ENCODE assay signal across 7 cellular contexts in the genomic region with DNA sequence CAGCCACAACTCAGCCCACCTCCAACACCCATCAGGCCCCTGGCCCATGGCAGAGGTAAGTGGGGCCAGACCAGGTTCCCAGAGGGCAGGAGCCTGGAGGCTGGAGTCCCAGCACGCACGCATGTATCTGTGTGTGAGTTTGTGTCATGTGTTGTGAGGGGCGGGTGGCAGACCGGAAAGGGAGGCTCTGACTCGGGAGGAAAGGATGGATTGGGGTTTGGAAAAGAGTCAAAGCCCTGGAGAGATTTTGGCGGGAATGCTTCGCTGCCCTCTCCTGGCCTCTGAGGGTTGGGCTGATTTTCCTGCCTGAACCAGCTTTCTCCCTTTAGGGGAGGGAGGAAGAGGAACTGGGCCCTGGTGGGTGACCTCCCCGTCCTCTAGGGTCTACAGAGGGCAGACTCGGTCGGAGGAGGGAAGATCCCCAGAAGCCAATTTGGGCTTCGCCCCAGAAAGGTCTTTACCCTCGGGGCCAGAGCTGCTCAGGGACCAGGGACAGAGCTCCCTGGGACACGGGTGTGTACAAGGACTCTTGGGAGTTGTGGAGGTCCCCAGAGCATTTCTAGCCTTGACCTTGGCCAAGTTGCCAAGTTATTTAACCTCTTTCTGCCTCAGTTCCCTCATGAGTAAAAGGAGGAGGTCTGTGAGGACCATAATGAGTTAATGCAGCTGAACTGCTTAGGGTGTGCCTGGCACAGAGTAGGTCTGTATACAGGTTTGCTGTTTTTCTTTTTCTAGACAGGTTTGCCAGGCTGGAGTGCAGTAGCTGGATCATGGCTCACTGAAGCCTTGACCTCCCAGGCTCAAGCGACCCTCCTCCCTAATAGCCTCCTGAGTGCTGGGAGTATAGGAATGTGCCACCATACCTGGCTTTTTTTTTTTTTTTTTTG. TPM values are rescaled to one million over a fixed set of nuclear protein-coding genes. Genes with fewer than 3 reads are reported as not detected.
DNase-seq lines count a peak whose midpoint lies in the region; ATAC-seq, FAIRE-seq and TF ChIP-seq lines count a peak whose summit lies in the region.

No MANE protein-coding gene starts in this region.

- no peaks in the 10 kb centered on the region for H4K20me1 ChIP-seq in K562 (replicated peaks; ENCODE audit: control insufficient read depth, insufficient read depth, low read length)

- peak; percentile 43 to 74; a peak in 3 of 4 replicates for TF ChIP-seq RAD21 in K562 (CRISPR knock-in tag; conservative IDR thresholded peaks at IDR 0.05 in 1 of 2, IDR thresholded peaks at IDR 0.05 in 1 of 2)

- H3K27me3 ChIP-seq in K562 (ENCODE audit: control insufficient read depth in 2 of 2, insufficient read depth in 2 of 2, low read length in 2 of 2) (no peaks in the 10 kb centered on the region), left lung (peaks cover 0 to 9% of the 10 kb centered on the region in 2 donors)

- H3K4me1 ChIP-seq in K562 (replicated peaks in 1 of 2; ENCODE audit: control insufficient read depth in 2 of 2, insufficient read depth in 2 of 2, low read length in 2 of 2) (peaks cover 41 to 42% of the 10 kb centered on the region in 2 experiments), left lung (peaks cover 30 to 47% of the 10 kb centered on the region in 2 donors)

- H3K4me3 ChIP-seq in K562 (no peak overlapping the region), left lung (no peak overlapping the region)

- H3K9me1 ChIP-seq in K562 (ENCODE audit: control insufficient read depth, insufficient read depth, low read length) = no peaks in the 10 kb centered on the region

- peaks cover 22% of the 10 kb centered on the region for H3K4me1 Mint-ChIP-seq in activated naive CD4-positive, alpha-beta T cell treated with anti-CD3 and anti-CD28 coated beads for 36 hours (ENCODE audit: low read depth)

- DNase-seq in GM04503 (ENCODE audit: low read depth) (peak; percentile 69), NCI-H1105 (lab: John Stamatoyannopoulos, UW) (peak; percentile 65), K562 (ENCODE audit: extremely low read depth in 1 of 4, low spot score in 3 of 4) (peak; percentile 33 to 77 (median 48)), left lung (no peak), NK-92 (lab: John Stamatoyannopoulos, UW; ENCODE audit: unreplicated experiment) (no peak)
- DNase-seq in activated naive CD4-positive, alpha-beta T cell treated with anti-CD3 and anti-CD28 coated beads for 36 hours = no peak

- H3K36me3 ChIP-seq in K562 (ENCODE audit: control insufficient read depth, insufficient read depth, low read length) = peaks cover 2% of the 10 kb centered on the region; the same call in 1 of the 3 replicates
- no peaks in the 10 kb centered on the region for H3K36me3 ChIP-seq in left lung

- ATAC-seq in K562 (peak; percentile 63), left lung (peak; percentile 14), HG02870 (IDR thresholded peaks at IDR 0.05; ENCODE audit: unreplicated experiment) (no peak)

- no peak for TF ChIP-seq POLR2A in K562 (conservative IDR thresholded peaks at IDR 0.05)

- BruUV-seq in K562 (replicated peaks; lab: Mats Ljungman, UMichigan) = no TSS peak

- POLR2A ChIA-PET in K562 (lab: Yijun Ruan, JAX) = interaction anchor here (0.6 to 6.0 kb wide), 9 partner anchors 9 to 339 kb away, joined by 3 to 73 read pairs (median 3); partner anchors contain the start of genes CCDC85B, FOSL1 and MUS81

- H3K27ac ChIP-seq in K562 (ENCODE audit: extremely low read depth, low read depth, low read length) = peak overlapping the region; percentile 54; the same call in 2 of the 3 replicates
- H3K27ac ChIP-seq in left lung = peak overlapping the region in 1 of 2 donors; percentile 13

- in situ Hi-C loops in K562 (cut with MboI) = no loop called here

- H2AFZ ChIP-seq in K562 (ENCODE audit: low read depth, low read length) = peak overlapping the region; percentile 83

- H3K27me3 Mint-ChIP-seq in activated naive CD4-positive, alpha-beta T cell treated with anti-CD3 and anti-CD28 coated beads for 36 hours (ENCODE audit: low read depth) = peaks cover 3% of the 10 kb centered on the region

- 15% methylated on average over 13 of the region's 14 CpGs for WGBS in K562 (ENCODE audit: insufficient coverage, low coverage, missing lambda C conversion rate)

- TF ChIP-seq CTCF in K562 (IDR thresholded peaks at IDR 0.05 in 2 of 3, conservative IDR thresholded peaks at IDR 0.05 in 1 of 3; ENCODE audit: insufficient read depth in 2 of 3, low read depth in 1 of 3, low read length in 3 of 3) (peak; percentile 55 to 76 (median 58)), left lung (IDR thresholded peaks at IDR 0.05) (peak in 1 of 2 donors; percentile 25)

- no peak for FAIRE-seq in K562 (lab: Jason Lieb, UNC)

- H3K36me3 Mint-ChIP-seq in activated naive CD4-positive, alpha-beta T cell treated with anti-CD3 and anti-CD28 coated beads for 36 hours (ENCODE audit: low read depth) = no peaks in the 10 kb centered on the region

- H3K79me2 ChIP-seq in K562 (ENCODE audit: control insufficient read depth, insufficient read depth, low read length) = 0 out of 3 replicates have a peak, but pooled peaks cover 2% of the 10 kb centered on the region

- CTCF ChIA-PET in K562 (lab: Yijun Ruan, JAX; ENCODE audit: low intra/inter-chr PET ratio) = interaction anchor here (0.8 to 1.2 kb wide), 3 partner anchors 23 to 28 kb away, joined by 3 to 5 read pairs (median 3); no protein-coding TSS in a partner anchor
- CTCF ChIA-PET in activated naive CD4-positive, alpha-beta T cell treated with anti-CD3 and anti-CD28 coated beads for 36 hours (lab: Charles Lee) = interaction anchor here (1.2 to 2.3 kb wide), 4 partner anchors 11 to 27 kb away, joined by 3 to 8 read pairs (median 4); partner anchors contain the start of genes CCDC85B and FIBP

- H3K9me3 ChIP-seq in K562 (replicated peaks; ENCODE audit: control insufficient read depth, insufficient read depth, low read depth, low read length) = no peaks in the 10 kb centered on the region
- no peaks in the 10 kb centered on the region for H3K9me3 ChIP-seq in left lung

- TF ChIP-seq EP300 in K562 (IDR thresholded peaks at IDR 0.05; ENCODE audit: low read length) = no peak

- H3K4me3 Mint-ChIP-seq in activated naive CD4-positive, alpha-beta T cell treated with anti-CD3 and anti-CD28 coated beads for 36 hours = no peak overlapping the region

- H3K9me3 Mint-ChIP-seq in activated naive CD4-positive, alpha-beta T cell treated with anti-CD3 and anti-CD28 coated beads for 36 hours = no peaks in the 10 kb centered on the region

- 0 out of 2 replicates have a peak overlapping the region, but pooled peaks have one; percentile 9 for H3K4me2 ChIP-seq in K562 (ENCODE audit: insufficient read depth, low read length)

- H3K27ac Mint-ChIP-seq in activated naive CD4-positive, alpha-beta T cell treated with anti-CD3 and anti-CD28 coated beads for 36 hours = no peak overlapping the region

- H3K9ac ChIP-seq in K562 (ENCODE audit: insufficient read depth in 1 of 2, low read depth in 2 of 2, low read length in 2 of 2) = peak overlapping the region; percentile 61 to 78

- intact Hi-C loops in K562 (cut with micrococcal nuclease) = loop anchor here (2.0 kb wide), 1 partner anchor 23 kb away; the partner anchor contains the start of gene FIBP
- intact Hi-C loops in left lung (cut with DNase I) = no loop called here
- intact Hi-C loops in activated naive CD4-positive, alpha-beta T cell treated with anti-CD3 and anti-CD28 coated beads for 36 hours (cut with micrococcal nuclease) = loop anchor here (2.0 kb wide), 1 partner anchor 27 kb away; no protein-coding TSS in a partner anchor

RNA-seq across cellular contexts. Expression of gene C11orf68, which starts 6.9 kb away (rescaled TPM):
- 10.7 and 38.4 TPM in 2 replicates for total RNA-seq in K562 (2011; cell fraction: chromatin; rRNA removed; ENCODE audit: low replicate concordance)
- 35.5 and 41.9 TPM in 2 replicates for total RNA-seq in K562 (2011; cell fraction: nucleolus; rRNA removed)
- total RNA-seq in K562 (2011; cell fraction: nucleoplasm; rRNA removed) = 27.5 and 27.9 TPM in 2 replicates
- total RNA-seq in K562 (2014; rRNA removed) = 6.6 and 11.1 TPM in 2 replicates
- 7.2 and 10.6 TPM in 2 replicates for total RNA-seq in K562 (2014; rRNA removed; fragmentation: Illumina TruSeq; extraction: Trizol)
- 12.8 and 14.3 TPM in 2 replicates for total RNA-seq in K562 (2015; rRNA removed; fragmentation: Illumina TruSeq; extraction: Trizol)
- 34.5 and 35.9 TPM in 2 replicates for total RNA-seq in K562 (2021)
- 18.9 and 34.0 TPM in 2 replicates for polyA plus RNA-seq in K562 (2011; rRNA removed)
- polyA plus RNA-seq in K562 (2011; cell fraction: cytosol; rRNA removed) = 54.6 and 96.4 TPM in 2 replicates
- polyA plus RNA-seq in K562 (2011; cell fraction: nucleus; rRNA removed) = 44.1 and 53.6 TPM in 2 replicates
- polyA plus RNA-seq in K562 (2012) = 26.5 and 54.0 TPM in 2 replicates
- 31.7 and 40.6 TPM in 2 replicates for polyA plus RNA-seq in K562 (2014; fragmentation: Illumina TruSeq; extraction: Trizol)
- polyA plus RNA-seq in K562 (2014; fragmentation: Nextera tagmentation; extraction: Ambion mirVana) = 1 to 10 TPM; 3.6 to 4.6 TPM
- 26.6 and 31.3 TPM in 2 replicates for polyA plus RNA-seq in K562 (2014; rRNA removed)
- polyA minus RNA-seq in K562 (2011; rRNA and poly(A)+ RNA removed) = 9.8 and 12.4 TPM in 2 replicates
- 20.2 and 22.9 TPM in 2 replicates for polyA minus RNA-seq in K562 (2011; cell fraction: cytosol; rRNA and poly(A)+ RNA removed)
- 18.7 and 26.1 TPM in 2 replicates for polyA minus RNA-seq in K562 (2011; cell fraction: nucleus; rRNA and poly(A)+ RNA removed)
- 10 to 100 TPM; 29.6 to 35.0 TPM for total RNA-seq in left lung
- total RNA-seq in activated naive CD4-positive, alpha-beta T cell treated with anti-CD3 and anti-CD28 coated beads for 36 hours = 10 to 100 TPM; 20.0 to 21.9 TPM

RNA-seq across cellular contexts. Expression of gene DRAP1, which starts 7.3 kb away (rescaled TPM):
- total RNA-seq in K562 (2011; cell fraction: chromatin; rRNA removed; ENCODE audit: low replicate concordance) = 7.1 and 14.3 TPM in 2 replicates
- total RNA-seq in K562 (2011; cell fraction: nucleolus; rRNA removed) = 10.8 and 17.7 TPM in 2 replicates
- 6.3 and 10.6 TPM in 2 replicates for total RNA-seq in K562 (2011; cell fraction: nucleoplasm; rRNA removed)
- 189 and 200 TPM in 2 replicates for total RNA-seq in K562 (2014; rRNA removed)
- 25.2 and 30.3 TPM in 2 replicates for total RNA-seq in K562 (2014; rRNA removed; fragmentation: Illumina TruSeq; extraction: Trizol)
- total RNA-seq in K562 (2015; rRNA removed; fragmentation: Illumina TruSeq; extraction: Trizol) = 124 and 127 TPM in 2 replicates
- 92.2 and 92.9 TPM in 2 replicates for total RNA-seq in K562 (2021)
- polyA plus RNA-seq in K562 (2011; rRNA removed) = 32.6 and 40.4 TPM in 2 replicates
- polyA plus RNA-seq in K562 (2011; cell fraction: cytosol; rRNA removed) = 58.8 and 72.4 TPM in 2 replicates
- polyA plus RNA-seq in K562 (2011; cell fraction: nucleus; rRNA removed) = 44.8 and 52.7 TPM in 2 replicates
- 130 and 155 TPM in 2 replicates for polyA plus RNA-seq in K562 (2012)
- polyA plus RNA-seq in K562 (2014; fragmentation: Illumina TruSeq; extraction: Trizol) = 108 and 122 TPM in 2 replicates
- 10 to 100 TPM in 1 of 2 experiments, 1 to 10 TPM in 1; 9.6 to 14.3 TPM for polyA plus RNA-seq in K562 (2014; fragmentation: Nextera tagmentation; extraction: Ambion mirVana)
- polyA plus RNA-seq in K562 (2014; rRNA removed) = 167 and 169 TPM in 2 replicates
- 5.1 and 10.2 TPM in 2 replicates for polyA minus RNA-seq in K562 (2011; rRNA and poly(A)+ RNA removed)
- 21.1 and 26.8 TPM in 2 replicates for polyA minus RNA-seq in K562 (2011; cell fraction: cytosol; rRNA and poly(A)+ RNA removed)
- polyA minus RNA-seq in K562 (2011; cell fraction: nucleus; rRNA and poly(A)+ RNA removed) = 6.7 and 7.8 TPM in 2 replicates
- 10 to 100 TPM; 61.0 to 64.5 TPM for total RNA-seq in left lung
- total RNA-seq in activated naive CD4-positive, alpha-beta T cell treated with anti-CD3 and anti-CD28 coated beads for 36 hours = 100 to 1,000 TPM; 117 to 134 TPM

RNA-seq across cellular contexts. Expression of gene FOSL1, which starts 11.7 kb away (rescaled TPM):
- 27.7 and 48.1 TPM in 2 replicates for total RNA-seq in K562 (2011; cell fraction: chromatin; rRNA removed; ENCODE audit: low replicate concordance)
- 22.8 and 24.7 TPM in 2 replicates for total RNA-seq in K562 (2011; cell fraction: nucleolus; rRNA removed)
- 23.9 and 41.4 TPM in 2 replicates for total RNA-seq in K562 (2011; cell fraction: nucleoplasm; rRNA removed)
- 18.6 and 21.3 TPM in 2 replicates for total RNA-seq in K562 (2014; rRNA removed)
- 4.6 and 6.2 TPM in 2 replicates for total RNA-seq in K562 (2014; rRNA removed; fragmentation: Illumina TruSeq; extraction: Trizol)
- total RNA-seq in K562 (2015; rRNA removed; fragmentation: Illumina TruSeq; extraction: Trizol) = 10.0 and 12.4 TPM in 2 replicates
- 26.1 and 28.7 TPM in 2 replicates for total RNA-seq in K562 (2021)
- 5.3 and 9.0 TPM in 2 replicates for polyA plus RNA-seq in K562 (2011; rRNA removed)
- polyA plus RNA-seq in K562 (2011; cell fraction: cytosol; rRNA removed) = 7.6 and 12.9 TPM in 2 replicates
- polyA plus RNA-seq in K562 (2011; cell fraction: nucleus; rRNA removed) = 10.1 and 26.6 TPM in 2 replicates
- polyA plus RNA-seq in K562 (2012) = 24.9 and 29.1 TPM in 2 replicates
- polyA plus RNA-seq in K562 (2014; fragmentation: Illumina TruSeq; extraction: Trizol) = 26.9 and 39.6 TPM in 2 replicates
- 1 to 10 TPM; 3.5 to 4.2 TPM for polyA plus RNA-seq in K562 (2014; fragmentation: Nextera tagmentation; extraction: Ambion mirVana)
- 16.3 and 16.9 TPM in 2 replicates for polyA plus RNA-seq in K562 (2014; rRNA removed)
- 4.3 and 5.1 TPM in 2 replicates for polyA minus RNA-seq in K562 (2011; rRNA and poly(A)+ RNA removed)
- polyA minus RNA-seq in K562 (2011; cell fraction: cytosol; rRNA and poly(A)+ RNA removed) = 7.8 and 8.3 TPM in 2 replicates
- 6.1 and 10.8 TPM in 2 replicates for polyA minus RNA-seq in K562 (2011; cell fraction: nucleus; rRNA and poly(A)+ RNA removed)
- 10 to 100 TPM in 1 of 2 donors, 1 to 10 TPM in 1; 3.4 to 16.3 TPM for total RNA-seq in left lung
- 1 to 10 TPM; 8.2 TPM for total RNA-seq in activated naive CD4-positive, alpha-beta T cell treated with anti-CD3 and anti-CD28 coated beads for 36 hours

RNA-seq across cellular contexts. Expression of gene CCDC85B, which starts 21.5 kb away (rescaled TPM):
- total RNA-seq in K562 (2011; cell fraction: chromatin; rRNA removed; ENCODE audit: low replicate concordance) = 1.2 and 7.1 TPM in 2 replicates
- 15.7 and 17.8 TPM in 2 replicates for total RNA-seq in K562 (2011; cell fraction: nucleolus; rRNA removed)
- 7.0 and 7.4 TPM in 2 replicates for total RNA-seq in K562 (2011; cell fraction: nucleoplasm; rRNA removed)
- total RNA-seq in K562 (2014; rRNA removed) (138 and 161 TPM in 2 replicates), K562 (2014; rRNA removed; fragmentation: Illumina TruSeq; extraction: Trizol) (0.26 and 0.29 TPM in 2 replicates), K562 (2015; rRNA removed; fragmentation: Illumina TruSeq; extraction: Trizol) (6.2 and 11.7 TPM in 2 replicates), K562 (2021) (64.4 and 74.8 TPM in 2 replicates), left lung (10 to 100 TPM; 23.3 to 32.0 TPM)
- polyA plus RNA-seq in K562 (2011; rRNA removed) (6.8 and 7.9 TPM in 2 replicates), K562 (2014; fragmentation: Illumina TruSeq; extraction: Trizol) (0.30 and 1.9 TPM in 2 replicates), K562 (2014; fragmentation: Nextera tagmentation; extraction: Ambion mirVana) (under 1 TPM; 0.14 to 0.29 TPM), K562 (2014; rRNA removed) (92.3 TPM in 2 replicates)
- polyA plus RNA-seq in K562 (2011; cell fraction: cytosol; rRNA removed) = 19.3 and 81.8 TPM in 2 replicates
- polyA plus RNA-seq in K562 (2011; cell fraction: nucleus; rRNA removed) = 7.6 and 15.8 TPM in 2 replicates
- 35.5 and 38.4 TPM in 2 replicates for polyA plus RNA-seq in K562 (2012)
- polyA minus RNA-seq in K562 (2011; rRNA and poly(A)+ RNA removed) = 0.27 and 0.49 TPM in 2 replicates
- polyA minus RNA-seq in K562 (2011; cell fraction: cytosol; rRNA and poly(A)+ RNA removed) = 11.3 and 22.7 TPM in 2 replicates
- 9.6 and 14.0 TPM in 2 replicates for polyA minus RNA-seq in K562 (2011; cell fraction: nucleus; rRNA and poly(A)+ RNA removed)
- 10 to 100 TPM; 27.6 to 29.0 TPM for total RNA-seq in activated naive CD4-positive, alpha-beta T cell treated with anti-CD3 and anti-CD28 coated beads for 36 hours

RNA-seq across cellular contexts. Expression of gene FIBP, which starts 23.7 kb away (rescaled TPM):
- 53.7 and 168 TPM in 2 replicates for total RNA-seq in K562 (2011; cell fraction: chromatin; rRNA removed; ENCODE audit: low replicate concordance)
- total RNA-seq in K562 (2011; cell fraction: nucleolus; rRNA removed) = 118 and 119 TPM in 2 replicates
- 83.9 and 91.0 TPM in 2 replicates for total RNA-seq in K562 (2011; cell fraction: nucleoplasm; rRNA removed)
- total RNA-seq in K562 (2014; rRNA removed) (77.2 and 98.5 TPM in 2 replicates), K562 (2014; rRNA removed; fragmentation: Illumina TruSeq; extraction: Trizol) (36.8 and 44.6 TPM in 2 replicates), K562 (2015; rRNA removed; fragmentation: Illumina TruSeq; extraction: Trizol) (45.8 and 46.8 TPM in 2 replicates), K562 (2021) (51.1 and 54.0 TPM in 2 replicates), left lung (10 to 100 TPM; 56.5 to 69.6 TPM)
- polyA plus RNA-seq in K562 (2011; rRNA removed) (58.8 and 69.4 TPM in 2 replicates), K562 (2014; fragmentation: Illumina TruSeq; extraction: Trizol) (48.6 and 62.8 TPM in 2 replicates), K562 (2014; fragmentation: Nextera tagmentation; extraction: Ambion mirVana) (10 to 100 TPM; 41.2 to 46.2 TPM), K562 (2014; rRNA removed) (79.2 and 82.8 TPM in 2 replicates)
- polyA plus RNA-seq in K562 (2011; cell fraction: cytosol; rRNA removed) = 81.2 and 144 TPM in 2 replicates
- 131 and 187 TPM in 2 replicates for polyA plus RNA-seq in K562 (2011; cell fraction: nucleus; rRNA removed)
- polyA plus RNA-seq in K562 (2012) = 65.8 and 94.8 TPM in 2 replicates
- polyA minus RNA-seq in K562 (2011; rRNA and poly(A)+ RNA removed) = 43.2 and 46.4 TPM in 2 replicates
- 59.7 and 70.4 TPM in 2 replicates for polyA minus RNA-seq in K562 (2011; cell fraction: cytosol; rRNA and poly(A)+ RNA removed)
- polyA minus RNA-seq in K562 (2011; cell fraction: nucleus; rRNA and poly(A)+ RNA removed) = 47.0 and 54.9 TPM in 2 replicates
- total RNA-seq in activated naive CD4-positive, alpha-beta T cell treated with anti-CD3 and anti-CD28 coated beads for 36 hours = 10 to 100 TPM; 83.1 to 86.6 TPM

Comparison
In these comparisons a context has a peak if more than half of its experiments do, and no peak if none do; other contexts are left out.
1. DNase-seq: peak in GM04503 (single experiment), NCI-H1105 (single experiment) and K562 (4 of 4); none in left lung (0 of 2), activated naive CD4-positive, alpha-beta T cell treated with anti-CD3 and anti-CD28 coated beads for 36 hours (single experiment) and NK-92 (single experiment).
2. intact Hi-C loops: an anchor here in K562 (2.0 kb wide) and activated naive CD4-positive, alpha-beta T cell treated with anti-CD3 and anti-CD28 coated beads for 36 hours (2.0 kb wide); none called in left lung.